In the genomic region with DNA sequence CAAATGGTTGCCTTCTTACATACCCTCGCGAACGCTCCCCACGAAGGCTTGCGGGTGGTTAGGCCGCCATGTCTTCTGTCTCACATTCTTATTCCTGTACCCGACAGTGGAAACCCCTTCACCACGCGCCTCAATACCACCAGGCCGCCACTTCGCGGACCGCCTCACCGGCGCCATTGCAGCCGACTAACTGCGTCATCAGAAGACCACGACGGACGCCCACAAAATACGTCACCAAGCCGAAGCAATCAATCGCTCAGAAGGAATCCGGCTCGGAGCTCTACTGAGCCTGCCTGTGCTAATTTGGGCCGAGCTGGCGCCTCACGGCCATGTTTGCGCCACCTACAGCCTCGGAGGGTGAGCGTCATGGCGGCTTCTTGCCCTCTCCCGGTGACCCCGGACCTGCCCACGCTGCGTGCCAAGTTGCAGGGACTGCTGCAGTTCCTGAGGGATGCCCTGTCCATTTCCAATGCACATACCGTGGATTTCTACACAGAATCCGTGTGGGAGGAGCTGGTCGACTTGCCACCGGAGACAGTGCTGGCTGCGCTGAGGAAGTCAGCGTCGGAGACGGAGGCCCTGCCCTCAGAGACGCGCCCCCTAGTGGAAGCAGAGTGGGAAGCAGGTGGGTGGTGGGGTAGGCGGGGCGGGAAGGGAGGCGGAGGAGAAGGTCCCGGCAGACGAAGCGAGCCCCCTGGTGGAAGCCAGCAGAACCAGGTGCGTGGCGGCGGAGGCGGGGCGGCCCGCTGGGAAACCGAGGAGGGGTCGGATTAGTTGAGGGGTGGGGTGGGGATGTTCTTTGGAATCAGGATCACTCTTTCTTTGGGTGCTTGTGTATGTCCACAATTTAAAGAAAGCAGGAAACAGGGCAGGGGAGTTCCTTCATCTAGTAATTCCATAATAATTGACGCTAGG, we compare ENCODE assay signal across 8 cellular contexts.
DNase-seq lines count a peak whose midpoint lies in the region; ATAC-seq lines count a peak whose summit lies in the region.

A gene with protein sequence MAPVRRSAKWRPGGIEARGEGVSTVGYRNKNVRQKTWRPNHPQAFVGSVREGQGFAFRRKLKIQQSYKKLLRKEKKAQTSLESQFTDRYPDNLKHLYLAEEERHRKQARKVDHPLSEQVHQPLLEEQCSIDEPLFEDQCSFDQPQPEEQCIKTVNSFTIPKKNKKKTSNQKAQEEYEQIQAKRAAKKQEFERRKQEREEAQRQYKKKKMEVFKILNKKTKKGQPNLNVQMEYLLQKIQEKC (minus strand): TSS at position 188 of the 915 bp plus-strand sequence. CDS start 11 bp downstream, at position 177.
A gene with protein sequence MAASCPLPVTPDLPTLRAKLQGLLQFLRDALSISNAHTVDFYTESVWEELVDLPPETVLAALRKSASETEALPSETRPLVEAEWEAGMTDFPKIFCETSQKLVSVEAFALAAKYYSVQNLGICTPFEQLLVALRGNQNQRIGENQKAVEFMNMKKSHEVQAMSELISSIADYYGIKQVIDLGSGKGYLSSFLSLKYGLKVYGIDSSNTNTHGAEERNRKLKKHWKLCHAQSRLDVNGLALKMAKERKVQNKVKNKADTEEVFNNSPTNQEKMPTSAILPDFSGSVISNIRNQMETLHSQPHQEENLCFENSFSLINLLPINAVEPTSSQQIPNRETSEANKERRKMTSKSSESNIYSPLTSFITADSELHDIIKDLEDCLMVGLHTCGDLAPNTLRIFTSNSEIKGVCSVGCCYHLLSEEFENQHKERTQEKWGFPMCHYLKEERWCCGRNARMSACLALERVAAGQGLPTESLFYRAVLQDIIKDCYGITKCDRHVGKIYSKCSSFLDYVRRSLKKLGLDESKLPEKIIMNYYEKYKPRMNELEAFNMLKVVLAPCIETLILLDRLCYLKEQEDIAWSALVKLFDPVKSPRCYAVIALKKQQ (plus strand): TSS at position 330 of the 915 bp plus-strand sequence. CDS start 37 bp downstream, at position 367.

- DNase-seq in AG20443 (ENCODE audit: low spot score) (peak; percentile 95), NCI-H345 (lab: John Stamatoyannopoulos, UW) (peak; percentile 98), cerebellar cortex (ENCODE audit: low spot score) (peak; percentile 98), islet precursor cell (peak; percentile 99)
- peak; percentile 99 for DNase-seq in activated CD4-positive, CD25-positive, alpha-beta regulatory T cell treated with anti-CD3 and anti-CD28 coated beads, Interleukin-2, amount 50 U/mL, for 16 hours (ENCODE audit: low read depth, low spot score)
- peak; percentile 92 to 97 (median 95) for DNase-seq in stimulated activated CD4-positive, alpha-beta T cell treated with anti-CD3 and anti-CD28 coated beads, Interleukin-12 subunit alpha, Interleukin-12 subunit beta, amount 100 ng/mL, for 48 hours (ENCODE audit: low read depth in 2 of 3, low spot score in 1 of 3)

- peak; percentile 94 for ATAC-seq in GM19023 (IDR thresholded peaks at IDR 0.05; ENCODE audit: unreplicated experiment)
- peak; percentile 91 for ATAC-seq in HG03280 (IDR thresholded peaks at IDR 0.05; ENCODE audit: unreplicated experiment)

Comparison
In these comparisons a context has a peak if more than half of its experiments do, and no peak if none do; other contexts are left out.
1. Peak in every context shown above with its lines: DNase-seq and ATAC-seq.